1 cellular context compared by ENCODE assay signal in the genomic region with DNA sequence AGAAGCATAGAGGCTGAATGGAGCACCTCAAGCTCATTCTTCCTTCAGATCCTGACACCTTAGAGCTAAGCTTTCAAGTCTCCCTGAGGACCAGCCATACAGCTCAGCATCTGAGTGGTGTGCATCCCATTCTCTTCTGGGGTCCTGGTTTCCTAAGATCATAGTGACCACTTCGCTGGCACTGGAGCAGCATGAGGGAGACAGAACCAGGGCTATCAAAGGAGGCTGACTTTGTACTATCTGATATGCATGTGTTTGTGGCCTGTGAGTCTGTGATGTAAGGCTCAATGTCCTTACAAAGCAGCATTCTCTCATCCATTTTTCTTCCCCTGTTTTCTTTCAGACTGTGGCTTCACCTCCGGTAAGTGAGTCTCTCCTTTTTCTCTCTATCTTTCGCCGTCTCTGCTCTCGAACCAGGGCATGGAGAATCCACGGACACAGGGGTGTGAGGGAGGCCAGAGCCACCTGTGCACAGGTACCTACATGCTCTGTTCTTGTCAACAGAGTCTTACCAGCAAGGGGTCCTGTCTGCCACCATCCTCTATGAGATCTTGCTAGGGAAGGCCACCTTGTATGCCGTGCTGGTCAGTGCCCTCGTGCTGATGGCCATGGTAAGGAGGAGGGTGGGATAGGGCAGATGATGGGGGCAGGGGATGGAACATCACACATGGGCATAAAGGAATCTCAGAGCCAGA.
TF ChIP-seq lines count a peak whose summit lies in the region.

No MANE protein-coding gene starts in this region.

TF ChIP-seq in SK-N-SH, 30 proteins besides CTCF, POLR2A, EP300 and RAD21:
- TF ChIP-seq JUND (IDR thresholded peaks at IDR 0.05) (no peak), SIN3A (IDR thresholded peaks at IDR 0.05; ENCODE audit: borderline replicate concordance, low read depth, low read length) (no peak), FOXJ3 (CRISPR knock-in tag; IDR thresholded peaks at IDR 0.05) (no peak), NRF1 (IDR thresholded peaks at IDR 0.05; ENCODE audit: low read depth, low read length) (no peak), ELF1 (IDR thresholded peaks at IDR 0.05) (no peak), MEF2A (IDR thresholded peaks at IDR 0.05; ENCODE audit: borderline replicate concordance, low read depth) (no peak), RFX5 (IDR thresholded peaks at IDR 0.05; ENCODE audit: low read length) (no peak), GATA2 (CRISPR knock-in tag; IDR thresholded peaks at IDR 0.05) (no peak), RCOR1 (IDR thresholded peaks at IDR 0.05; ENCODE audit: low read length) (no peak), TAF1 (IDR thresholded peaks at IDR 0.05; ENCODE audit: borderline replicate concordance, low read depth, low read length) (no peak), REST (IDR thresholded peaks at IDR 0.05; ENCODE audit: low read depth, low read length) (no peak), FOXM1 (IDR thresholded peaks at IDR 0.05; ENCODE audit: low read depth) (no peak), PBX3 (IDR thresholded peaks at IDR 0.05) (no peak), POLR2AphosphoS5 (IDR thresholded peaks at IDR 0.05; ENCODE audit: low read depth, low read length) (no peak), FOSL2 (IDR thresholded peaks at IDR 0.05; ENCODE audit: borderline replicate concordance, low read depth) (no peak), CHD2 (IDR thresholded peaks at IDR 0.05; ENCODE audit: low read length, partially characterized antibody) (no peak), TEAD4 (IDR thresholded peaks at IDR 0.05; ENCODE audit: borderline replicate concordance, insufficient read depth) (no peak)
- TF ChIP-seq, protein P1, sequence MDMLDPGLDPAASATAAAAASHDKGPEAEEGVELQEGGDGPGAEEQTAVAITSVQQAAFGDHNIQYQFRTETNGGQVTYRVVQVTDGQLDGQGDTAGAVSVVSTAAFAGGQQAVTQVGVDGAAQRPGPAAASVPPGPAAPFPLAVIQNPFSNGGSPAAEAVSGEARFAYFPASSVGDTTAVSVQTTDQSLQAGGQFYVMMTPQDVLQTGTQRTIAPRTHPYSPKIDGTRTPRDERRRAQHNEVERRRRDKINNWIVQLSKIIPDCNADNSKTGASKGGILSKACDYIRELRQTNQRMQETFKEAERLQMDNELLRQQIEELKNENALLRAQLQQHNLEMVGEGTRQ (IDR thresholded peaks at IDR 0.05; ENCODE audit: borderline replicate concordance, low read depth, low read length): no peak
- TF ChIP-seq, protein P2, sequence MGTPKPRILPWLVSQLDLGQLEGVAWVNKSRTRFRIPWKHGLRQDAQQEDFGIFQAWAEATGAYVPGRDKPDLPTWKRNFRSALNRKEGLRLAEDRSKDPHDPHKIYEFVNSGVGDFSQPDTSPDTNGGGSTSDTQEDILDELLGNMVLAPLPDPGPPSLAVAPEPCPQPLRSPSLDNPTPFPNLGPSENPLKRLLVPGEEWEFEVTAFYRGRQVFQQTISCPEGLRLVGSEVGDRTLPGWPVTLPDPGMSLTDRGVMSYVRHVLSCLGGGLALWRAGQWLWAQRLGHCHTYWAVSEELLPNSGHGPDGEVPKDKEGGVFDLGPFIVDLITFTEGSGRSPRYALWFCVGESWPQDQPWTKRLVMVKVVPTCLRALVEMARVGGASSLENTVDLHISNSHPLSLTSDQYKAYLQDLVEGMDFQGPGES (IDR thresholded peaks at IDR 0.05; ENCODE audit: low read depth, low read length): no peak
- TF ChIP-seq, protein P3, sequence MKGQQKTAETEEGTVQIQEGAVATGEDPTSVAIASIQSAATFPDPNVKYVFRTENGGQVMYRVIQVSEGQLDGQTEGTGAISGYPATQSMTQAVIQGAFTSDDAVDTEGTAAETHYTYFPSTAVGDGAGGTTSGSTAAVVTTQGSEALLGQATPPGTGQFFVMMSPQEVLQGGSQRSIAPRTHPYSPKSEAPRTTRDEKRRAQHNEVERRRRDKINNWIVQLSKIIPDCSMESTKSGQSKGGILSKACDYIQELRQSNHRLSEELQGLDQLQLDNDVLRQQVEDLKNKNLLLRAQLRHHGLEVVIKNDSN (IDR thresholded peaks at IDR 0.05; ENCODE audit: borderline replicate concordance, low read depth): no peak
